Comparison of ENCODE assay signal across 28 cellular contexts in the genomic region with DNA sequence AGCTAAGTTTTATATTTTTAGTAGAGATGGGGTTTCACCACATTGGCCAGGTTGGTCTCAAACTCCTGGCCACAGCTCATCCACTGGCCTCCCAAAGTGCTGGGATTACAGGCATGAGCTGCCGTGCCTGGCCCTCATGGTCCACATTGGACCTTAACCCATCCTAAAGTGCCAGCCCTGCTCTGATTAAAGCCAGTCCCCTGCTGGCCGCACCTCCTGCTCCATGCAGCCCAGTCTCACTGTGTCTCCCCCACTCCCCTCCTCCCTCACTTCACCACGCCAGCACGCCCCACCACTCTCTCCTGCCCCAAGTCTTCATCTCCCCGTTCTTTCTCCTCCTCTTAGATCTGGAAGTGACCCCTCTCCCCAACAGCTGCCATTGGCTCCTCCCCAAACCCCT. TPM values are rescaled to one million over a fixed set of nuclear protein-coding genes. Genes with fewer than 3 reads are reported as not detected.
"Had no signal": no experiment of that assay in that cellular context is flagged by ENCODE, and none has a peak within 500 bp of the region (broad histone marks: within the 10 kb centered on the region; RNA-seq: fewer than 3 reads in every experiment).

No MANE protein-coding gene starts in this region.

- H3K4me3 ChIP-seq: left ventricle myocardium inferior, lung, ovary, right atrium auricular region, skin epidermis, stomach, testis, thyroid gland, transverse colon, upper lobe of left lung, vagina had no signal

- H3K9me3 Mint-ChIP-seq: immature natural killer cell; mesothelial cell of epicardium; naive B cell; natural killer cell; nephron progenitor cell; stimulated activated naive B cell treated with anti-CD40 and anti-IgM and Interleukin-4, amounts not matched to agents 10 μg/mL and 1 μg/mL and 100 μg/mL, for 72 hours had no signal

- H3K27me3 ChIP-seq: ovary, right atrium auricular region, testis, thyroid gland, upper lobe of left lung, vagina had no signal

- H3K4me1 Mint-ChIP-seq: immature natural killer cell; mesothelial cell of epicardium; natural killer cell; nephron progenitor cell; stimulated activated naive B cell treated with anti-CD40 and anti-IgM and Interleukin-4, amounts not matched to agents 10 μg/mL and 1 μg/mL and 100 μg/mL, for 72 hours had no signal

- FAIRE-seq: islet of Langerhans, kidney had no signal

- ATAC-seq: sciatic nerve had no signal

- H3K36me3 ChIP-seq: left ventricle myocardium inferior, ovary, right atrium auricular region, stomach, thyroid gland, transverse colon, upper lobe of left lung, vagina had no signal

- H3K27ac ChIP-seq: left ventricle myocardium inferior, ovary, right atrium auricular region, skin epidermis, stomach, testis, thyroid gland, transverse colon, upper lobe of left lung, vagina had no signal

- H3K4me1 ChIP-seq: left ventricle myocardium inferior, right atrium auricular region, stomach, testis, thyroid gland, transverse colon, upper lobe of left lung, vagina had no signal

- H3K27ac Mint-ChIP-seq: immature natural killer cell; mesothelial cell of epicardium; natural killer cell; nephron progenitor cell; progenitor cell of endocrine pancreas; stimulated activated naive B cell treated with anti-CD40 and anti-IgM and Interleukin-4, amounts not matched to agents 10 μg/mL and 1 μg/mL and 100 μg/mL, for 72 hours had no signal

- H3K4me3 Mint-ChIP-seq: immature natural killer cell; mesothelial cell of epicardium; naive B cell; natural killer cell; nephron progenitor cell; stimulated activated naive B cell treated with anti-CD40 and anti-IgM and Interleukin-4, amounts not matched to agents 10 μg/mL and 1 μg/mL and 100 μg/mL, for 72 hours had no signal

- H3K9me3 ChIP-seq: left ventricle myocardium inferior, ovary, right atrium auricular region, stomach, testis, thyroid gland, transverse colon, upper lobe of left lung, vagina had no signal

- H3K36me3 Mint-ChIP-seq: immature natural killer cell; mesothelial cell of epicardium; naive B cell; natural killer cell; stimulated activated naive B cell treated with anti-CD40 and anti-IgM and Interleukin-4, amounts not matched to agents 10 μg/mL and 1 μg/mL and 100 μg/mL, for 72 hours had no signal

- DNase-seq: hypothalamus; immature natural killer cell; kidney; left ventricle myocardium inferior; mesendoderm; naive B cell; natural killer cell; nephron progenitor cell; ovary; stimulated activated CD4-positive, alpha-beta T cell treated with anti-CD3 and anti-CD28 coated beads, Interleukin-12 subunit alpha, Interleukin-12 subunit beta, amount 100 ng/mL, for 4 hours; stimulated activated CD4-positive, alpha-beta T cell treated with anti-CD3 and anti-CD28 coated beads, Interleukin-15, amount 100 ng/mL, for 24 hours; stimulated activated CD4-positive, alpha-beta T cell treated with anti-CD3 and anti-CD28 coated beads, Interleukin-2, amount 100 ng/mL, for 24 hours; stimulated activated CD4-positive, alpha-beta T cell treated with anti-CD3 and anti-CD28 coated beads, Interleukin-4, amount 100 ng/mL, for 1 hour; stimulated activated naive B cell treated with anti-CD40 and anti-IgM and Interleukin-4, amounts not matched to agents 10 μg/mL and 1 μg/mL and 100 μg/mL, for 72 hours; stimulated activated naive CD8-positive, alpha-beta T cell treated with anti-CD3 and anti-CD28 coated beads, Interleukin-15, Interleukin-2, amounts not matched to agents 100 U/mL and 50 U/mL, for 24 hours; stomach; testis; thyroid gland; transverse colon had no signal

RNA-seq across cellular contexts. Expression of gene SYNE4, which starts 30.3 kb away (rescaled TPM):
- total RNA-seq: right atrium auricular region had no signal
- polyA plus RNA-seq: immature natural killer cell had no signal
